ENCODE assay signal across 1 cellular context in the genomic region with DNA sequence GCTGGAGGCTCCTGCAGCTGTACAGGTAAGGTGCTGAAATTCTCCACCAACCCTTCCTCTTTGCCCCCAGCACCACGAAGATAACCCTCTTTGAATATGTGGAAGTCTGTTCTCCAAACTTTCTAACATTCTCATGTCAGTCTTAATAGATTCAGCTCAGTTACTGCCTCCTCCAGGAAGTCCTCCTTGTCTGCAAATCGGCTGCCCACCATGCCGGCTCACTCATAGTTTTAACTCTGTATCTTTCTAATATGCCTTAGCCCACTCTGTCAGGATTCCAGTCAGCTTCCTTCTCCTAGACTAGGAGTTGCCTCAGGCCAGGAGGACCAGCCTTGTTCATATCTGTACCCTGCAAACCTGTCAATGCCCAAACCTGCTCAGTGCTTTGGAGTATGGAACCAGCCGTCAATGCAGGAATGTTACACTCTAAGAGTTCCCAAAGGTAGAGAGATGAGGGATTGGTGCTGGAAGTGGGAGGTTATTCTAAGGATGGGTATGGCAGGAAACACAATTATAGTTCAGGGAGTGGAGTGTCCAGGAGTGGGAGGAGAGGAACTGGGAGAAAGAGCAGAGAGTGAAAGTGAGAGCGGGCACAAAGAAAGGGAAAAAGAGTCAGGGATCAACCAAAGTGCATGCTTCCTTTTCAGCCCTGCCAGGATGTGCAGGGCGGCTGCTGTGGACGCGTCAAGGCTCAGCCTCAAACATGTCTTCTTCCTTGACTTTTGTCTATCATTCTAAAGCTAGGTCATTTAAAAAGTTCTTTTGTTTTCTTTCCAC.
TF ChIP-seq lines count a peak whose summit lies in the region.

No MANE protein-coding gene starts in this region.

TF ChIP-seq in GM23338, 12 proteins besides CTCF, POLR2A, EP300 and RAD21 (continued from another document):
- TF ChIP-seq, protein P1, sequence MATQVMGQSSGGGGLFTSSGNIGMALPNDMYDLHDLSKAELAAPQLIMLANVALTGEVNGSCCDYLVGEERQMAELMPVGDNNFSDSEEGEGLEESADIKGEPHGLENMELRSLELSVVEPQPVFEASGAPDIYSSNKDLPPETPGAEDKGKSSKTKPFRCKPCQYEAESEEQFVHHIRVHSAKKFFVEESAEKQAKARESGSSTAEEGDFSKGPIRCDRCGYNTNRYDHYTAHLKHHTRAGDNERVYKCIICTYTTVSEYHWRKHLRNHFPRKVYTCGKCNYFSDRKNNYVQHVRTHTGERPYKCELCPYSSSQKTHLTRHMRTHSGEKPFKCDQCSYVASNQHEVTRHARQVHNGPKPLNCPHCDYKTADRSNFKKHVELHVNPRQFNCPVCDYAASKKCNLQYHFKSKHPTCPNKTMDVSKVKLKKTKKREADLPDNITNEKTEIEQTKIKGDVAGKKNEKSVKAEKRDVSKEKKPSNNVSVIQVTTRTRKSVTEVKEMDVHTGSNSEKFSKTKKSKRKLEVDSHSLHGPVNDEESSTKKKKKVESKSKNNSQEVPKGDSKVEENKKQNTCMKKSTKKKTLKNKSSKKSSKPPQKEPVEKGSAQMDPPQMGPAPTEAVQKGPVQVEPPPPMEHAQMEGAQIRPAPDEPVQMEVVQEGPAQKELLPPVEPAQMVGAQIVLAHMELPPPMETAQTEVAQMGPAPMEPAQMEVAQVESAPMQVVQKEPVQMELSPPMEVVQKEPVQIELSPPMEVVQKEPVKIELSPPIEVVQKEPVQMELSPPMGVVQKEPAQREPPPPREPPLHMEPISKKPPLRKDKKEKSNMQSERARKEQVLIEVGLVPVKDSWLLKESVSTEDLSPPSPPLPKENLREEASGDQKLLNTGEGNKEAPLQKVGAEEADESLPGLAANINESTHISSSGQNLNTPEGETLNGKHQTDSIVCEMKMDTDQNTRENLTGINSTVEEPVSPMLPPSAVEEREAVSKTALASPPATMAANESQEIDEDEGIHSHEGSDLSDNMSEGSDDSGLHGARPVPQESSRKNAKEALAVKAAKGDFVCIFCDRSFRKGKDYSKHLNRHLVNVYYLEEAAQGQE (IDR thresholded peaks at IDR 0.05; ENCODE audit: unreplicated experiment): no peak
- no peak for TF ChIP-seq ZNF331 (CRISPR knock-in tag; IDR thresholded peaks at IDR 0.05; ENCODE audit: low read depth)
- no peak for TF ChIP-seq ZNF114 (CRISPR knock-in tag; IDR thresholded peaks at IDR 0.05)
